In the genomic region with DNA sequence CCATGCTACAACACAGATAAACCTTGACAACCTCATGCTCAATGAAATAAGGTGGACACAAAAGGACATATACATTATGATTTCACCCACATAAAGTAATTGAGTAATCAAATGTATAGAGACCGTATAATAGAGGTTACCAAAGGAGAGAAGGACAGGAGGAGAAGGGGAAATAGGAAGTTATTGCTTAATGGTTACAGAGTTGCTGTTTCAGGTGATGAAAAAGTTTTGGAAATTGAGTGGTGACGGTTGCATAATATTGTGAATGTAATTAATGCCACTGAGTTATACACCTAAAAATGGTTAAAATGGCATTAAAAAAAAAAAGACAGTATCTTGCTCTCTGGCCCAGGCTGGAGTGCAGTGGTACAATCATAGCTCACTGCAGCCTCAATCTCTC, we compare ENCODE assay signal across 14 cellular contexts. TPM values are rescaled to one million over a fixed set of nuclear protein-coding genes. Genes with fewer than 3 reads are reported as not detected.
A peak's percentile ranks its signal among the peaks of the same experiment; 100 is the strongest.
DNase-seq lines count a peak whose midpoint lies in the region; ATAC-seq and TF ChIP-seq lines count a peak whose summit lies in the region.
"Had no signal": no experiment of that assay in that cellular context is flagged by ENCODE, and none has a peak within 500 bp of the region (broad histone marks: within the 10 kb centered on the region; RNA-seq: fewer than 3 reads in every experiment).

No MANE protein-coding gene starts in this region.

- H3K79me2 ChIP-seq in SK-N-SH (ENCODE audit: insufficient read depth), result peaks cover 30% of the 10 kb centered on the region

- CTCF ChIA-PET in SK-N-SH (lab: Yijun Ruan, JAX), result interaction anchor here (0.6 to 2.1 kb wide), 3 partner anchors 17 to 531 kb away, joined by 3 to 8 read pairs (median 3); no protein-coding TSS in a partner anchor

- H3K27ac ChIP-seq in SK-N-SH (ENCODE audit: low read depth in 2 of 2, low read length in 1 of 2), result no peak overlapping the region

- H3K27me3 Mint-ChIP-seq in activated T-helper 1 cell treated with anti-CD3 and anti-CD28 coated beads, Interleukin-12 subunit alpha, Interleukin-12 subunit beta, Interleukin-2, Interleukin-4 antibody, amounts not matched to agents 30 ng/mL and 10 ng/mL and 1 ng/mL, durations not matched to agents 14 hours and 24 hours and 36 hours (ENCODE audit: insufficient read depth), result peaks cover 17% of the 10 kb centered on the region
- H3K27me3 Mint-ChIP-seq in natural killer cell (ENCODE audit: low read depth in 2 of 2), result no peaks in the 10 kb centered on the region

- no peak for TF ChIP-seq CTCF in SK-N-SH (IDR thresholded peaks at IDR 0.05)
- no peak for TF ChIP-seq CTCF in natural killer cell (IDR thresholded peaks at IDR 0.05)

- TF ChIP-seq EP300 in SK-N-SH (IDR thresholded peaks at IDR 0.05; ENCODE audit: borderline replicate concordance in 1 of 2, low read depth in 1 of 2, low read length in 1 of 2), result no peak

- intact Hi-C loops in activated T-helper 1 cell treated with anti-CD3 and anti-CD28 coated beads, Interleukin-12 subunit alpha, Interleukin-12 subunit beta, Interleukin-2, Interleukin-4 antibody, amounts not matched to agents 30 ng/mL and 10 ng/mL and 1 ng/mL, durations not matched to agents 14 hours and 24 hours and 36 hours (cut with micrococcal nuclease), result no loop called here
- intact Hi-C loops in natural killer cell (cut with micrococcal nuclease), result loop anchor here (10.0 kb wide), 1 partner anchor 510 kb away; the partner anchor contains the start of gene TBRG4

- no peaks in the 10 kb centered on the region for H3K9me2 ChIP-seq in SK-N-SH

- H2AFZ ChIP-seq in SK-N-SH (ENCODE audit: low read depth), result peak overlapping the region; percentile 93

- no peak overlapping the region for H3K9ac ChIP-seq in SK-N-SH

- no peaks in the 10 kb centered on the region for H3K9me3 Mint-ChIP-seq in activated T-helper 1 cell treated with anti-CD3 and anti-CD28 coated beads, Interleukin-12 subunit alpha, Interleukin-12 subunit beta, Interleukin-2, Interleukin-4 antibody, amounts not matched to agents 30 ng/mL and 10 ng/mL and 1 ng/mL, durations not matched to agents 14 hours and 24 hours and 36 hours
- H3K9me3 Mint-ChIP-seq in natural killer cell, result no peaks in the 10 kb centered on the region
- H3K9me3 Mint-ChIP-seq: dendritic cell treated with granulocyte-macrophage colony-stimulating factor and Interleukin-4, amounts not matched to agents 40 ng/mL and 50 ng/mL, for 4 days had no signal

- H3K27ac Mint-ChIP-seq in activated T-helper 1 cell treated with anti-CD3 and anti-CD28 coated beads, Interleukin-12 subunit alpha, Interleukin-12 subunit beta, Interleukin-2, Interleukin-4 antibody, amounts not matched to agents 30 ng/mL and 10 ng/mL and 1 ng/mL, durations not matched to agents 14 hours and 24 hours and 36 hours, result no peak overlapping the region
- peak overlapping the region in 1 of 2 donors; percentile 99 for H3K27ac Mint-ChIP-seq in natural killer cell

- H3K4me1 ChIP-seq in SK-N-SH (ENCODE audit: control insufficient read depth in 1 of 2, insufficient read depth in 2 of 2, low read depth in 1 of 2, low read length in 1 of 2), result peaks cover 0 to 5% of the 10 kb centered on the region in 2 experiments; a peak in 2 of 4 replicates

- H3K4me3 ChIP-seq in SK-N-SH (ENCODE audit: low read depth in 2 of 2, low read length in 1 of 2), result peak overlapping the region in 1 of 2 experiments; percentile 87; a peak in 1 of 4 replicates

- H4K20me1 ChIP-seq in SK-N-SH (ENCODE audit: insufficient read depth), result no peaks in the 10 kb centered on the region; the same call in 1 of the 2 replicates

- POLR2A ChIA-PET in SK-N-SH (lab: Yijun Ruan, JAX), result interaction anchor here (3.2 kb wide), 1 partner anchor 23 kb away, joined by 24 read pairs; the partner anchor contains the start of gene TMED4

- no peaks in the 10 kb centered on the region for H3K27me3 ChIP-seq in SK-N-SH (ENCODE audit: insufficient read depth)

- ATAC-seq in SK-N-SH treated with all-trans-retinoic acid at 6 μM for 48 hours (no peak), natural killer cell (no peak), HG02852 (IDR thresholded peaks at IDR 0.05; ENCODE audit: unreplicated experiment) (no peak), HG03159 (IDR thresholded peaks at IDR 0.05; ENCODE audit: unreplicated experiment) (no peak)
- ATAC-seq: left lobe of liver had no signal

- peaks cover 7% of the 10 kb centered on the region for H3F3A ChIP-seq in SK-N-SH (replicated peaks; ENCODE audit: insufficient read depth)

- no peaks in the 10 kb centered on the region for H3K9me3 ChIP-seq in SK-N-SH

- TF ChIP-seq RAD21 in SK-N-SH (IDR thresholded peaks at IDR 0.05; ENCODE audit: low read length), result no peak

- DNase-seq in SK-N-SH, result no peak
- peak; percentile 33 for DNase-seq in GF-D8 (lab: John Stamatoyannopoulos, UW)
- DNase-seq in activated T-helper 1 cell treated with anti-CD3 and anti-CD28 coated beads, Interleukin-12 subunit alpha, Interleukin-12 subunit beta, Interleukin-2, Interleukin-4 antibody, amounts not matched to agents 30 ng/mL and 10 ng/mL and 1 ng/mL, durations not matched to agents 14 hours and 24 hours and 36 hours (ENCODE audit: low spot score), result no peak
- no peak for DNase-seq in natural killer cell
- DNase-seq in NCI-H1417 treated with DMSO at 0.1 percent for 48 hours (lab: John Stamatoyannopoulos, UW), result no peak
- DNase-seq: aorta, KBM-7, NCI-H187, NCI-H748 treated with DMSO at 0.1 percent for 48 hours had no signal

- H3K4me1 Mint-ChIP-seq in activated T-helper 1 cell treated with anti-CD3 and anti-CD28 coated beads, Interleukin-12 subunit alpha, Interleukin-12 subunit beta, Interleukin-2, Interleukin-4 antibody, amounts not matched to agents 30 ng/mL and 10 ng/mL and 1 ng/mL, durations not matched to agents 14 hours and 24 hours and 36 hours (ENCODE audit: low read depth), result peaks cover 36% of the 10 kb centered on the region
- H3K4me1 Mint-ChIP-seq in natural killer cell, result peaks cover 23 to 32% of the 10 kb centered on the region in 2 donors

- peak overlapping the region; percentile 34 for H3K4me3 Mint-ChIP-seq in activated T-helper 1 cell treated with anti-CD3 and anti-CD28 coated beads, Interleukin-12 subunit alpha, Interleukin-12 subunit beta, Interleukin-2, Interleukin-4 antibody, amounts not matched to agents 30 ng/mL and 10 ng/mL and 1 ng/mL, durations not matched to agents 14 hours and 24 hours and 36 hours
- H3K4me3 Mint-ChIP-seq in natural killer cell, result peak overlapping the region; percentile 58

- H3K36me3 ChIP-seq in SK-N-SH (replicated peaks in 1 of 2; ENCODE audit: control insufficient read depth in 1 of 2, insufficient read depth in 2 of 2, low read length in 1 of 2), result no peaks in the 10 kb centered on the region

- peak overlapping the region; percentile 82 for H3K4me2 ChIP-seq in SK-N-SH

- WGBS in SK-N-SH (ENCODE audit: low lambda C conversion rate), result 86% methylated on average over 2 of the region's 2 CpGs

- peaks cover 4% of the 10 kb centered on the region for H3K36me3 Mint-ChIP-seq in activated T-helper 1 cell treated with anti-CD3 and anti-CD28 coated beads, Interleukin-12 subunit alpha, Interleukin-12 subunit beta, Interleukin-2, Interleukin-4 antibody, amounts not matched to agents 30 ng/mL and 10 ng/mL and 1 ng/mL, durations not matched to agents 14 hours and 24 hours and 36 hours (ENCODE audit: low read depth)
- H3K36me3 Mint-ChIP-seq in natural killer cell, result no peaks in the 10 kb centered on the region

TF ChIP-seq in SK-N-SH, 30 proteins besides CTCF, POLR2A, EP300 and RAD21:
- TF ChIP-seq RCOR1 (IDR thresholded peaks at IDR 0.05; ENCODE audit: low read length) (no peak), USF1 (IDR thresholded peaks at IDR 0.05; ENCODE audit: borderline replicate concordance, low read depth) (no peak)

TF ChIP-seq in SK-N-SH treated with all-trans-retinoic acid at 6 μM for 48 hours, 23 proteins besides CTCF, POLR2A, EP300 and RAD21 (continues in another document):
- TF ChIP-seq ESRRG (CRISPR knock-in tag; IDR thresholded peaks at IDR 0.05) (no peak), ARNTL (CRISPR knock-in tag; IDR thresholded peaks at IDR 0.05; ENCODE audit: borderline replicate concordance, low read depth) (no peak), CSDC2 (CRISPR knock-in tag; IDR thresholded peaks at IDR 0.05) (no peak)
- TF ChIP-seq, protein P1, sequence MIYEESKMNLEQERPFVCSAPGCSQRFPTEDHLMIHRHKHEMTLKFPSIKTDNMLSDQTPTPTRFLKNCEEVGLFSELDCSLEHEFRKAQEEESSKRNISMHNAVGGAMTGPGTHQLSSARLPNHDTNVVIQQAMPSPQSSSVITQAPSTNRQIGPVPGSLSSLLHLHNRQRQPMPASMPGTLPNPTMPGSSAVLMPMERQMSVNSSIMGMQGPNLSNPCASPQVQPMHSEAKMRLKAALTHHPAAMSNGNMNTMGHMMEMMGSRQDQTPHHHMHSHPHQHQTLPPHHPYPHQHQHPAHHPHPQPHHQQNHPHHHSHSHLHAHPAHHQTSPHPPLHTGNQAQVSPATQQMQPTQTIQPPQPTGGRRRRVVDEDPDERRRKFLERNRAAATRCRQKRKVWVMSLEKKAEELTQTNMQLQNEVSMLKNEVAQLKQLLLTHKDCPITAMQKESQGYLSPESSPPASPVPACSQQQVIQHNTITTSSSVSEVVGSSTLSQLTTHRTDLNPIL (CRISPR knock-in tag; IDR thresholded peaks at IDR 0.05; ENCODE audit: low read depth), result no peak

RNA-seq across cellular contexts. Expression of gene OGDH, which starts 1.5 kb away (rescaled TPM):
- 58.2 and 69.4 TPM in 2 replicates for polyA plus RNA-seq in SK-N-SH (2012; rRNA removed)
- polyA plus RNA-seq in SK-N-SH (2012; cell fraction: cytosol; rRNA removed), result 35.2 and 49.5 TPM in 2 replicates
- 71.1 and 78.7 TPM in 2 replicates for polyA plus RNA-seq in SK-N-SH (2012; cell fraction: nucleus; rRNA removed)
- total RNA-seq in activated T-helper 1 cell treated with anti-CD3 and anti-CD28 coated beads, Interleukin-12 subunit alpha, Interleukin-12 subunit beta, Interleukin-2, Interleukin-4 antibody, amounts not matched to agents 30 ng/mL and 10 ng/mL and 1 ng/mL, durations not matched to agents 14 hours and 24 hours and 36 hours, result 101 and 105 TPM in 2 replicates
- 10 to 100 TPM; 69.2 to 86.7 (median 81.4) TPM for total RNA-seq in natural killer cell

RNA-seq across cellular contexts. Expression of gene TMED4, which starts 22.9 kb away (rescaled TPM):
- 145 and 192 TPM in 2 replicates for polyA plus RNA-seq in SK-N-SH (2012; rRNA removed)
- polyA plus RNA-seq in SK-N-SH (2012; cell fraction: cytosol; rRNA removed), result 101 and 126 TPM in 2 replicates
- polyA plus RNA-seq in SK-N-SH (2012; cell fraction: nucleus; rRNA removed), result 144 and 182 TPM in 2 replicates
- 74.9 and 79.6 TPM in 2 replicates for total RNA-seq in activated T-helper 1 cell treated with anti-CD3 and anti-CD28 coated beads, Interleukin-12 subunit alpha, Interleukin-12 subunit beta, Interleukin-2, Interleukin-4 antibody, amounts not matched to agents 30 ng/mL and 10 ng/mL and 1 ng/mL, durations not matched to agents 14 hours and 24 hours and 36 hours
- 100 to 1,000 TPM in 1 of 3 donors, 10 to 100 TPM in 2; 93.1 to 101 (median 94.1) TPM for total RNA-seq in natural killer cell

RNA-seq across cellular contexts. Expression of gene DDX56, which starts 31.2 kb away (rescaled TPM):
- polyA plus RNA-seq in SK-N-SH (2012; rRNA removed), result 97.1 and 126 TPM in 2 replicates
- 44.8 and 68.5 TPM in 2 replicates for polyA plus RNA-seq in SK-N-SH (2012; cell fraction: cytosol; rRNA removed)
- polyA plus RNA-seq in SK-N-SH (2012; cell fraction: nucleus; rRNA removed), result 227 and 338 TPM in 2 replicates
- 165 and 166 TPM in 2 replicates for total RNA-seq in activated T-helper 1 cell treated with anti-CD3 and anti-CD28 coated beads, Interleukin-12 subunit alpha, Interleukin-12 subunit beta, Interleukin-2, Interleukin-4 antibody, amounts not matched to agents 30 ng/mL and 10 ng/mL and 1 ng/mL, durations not matched to agents 14 hours and 24 hours and 36 hours
- 10 to 100 TPM; 67.8 to 85.5 (median 84.5) TPM for total RNA-seq in natural killer cell
